Comparison of ENCODE assay signal across 13 cellular contexts in genomic region chr12:124524231-124524925, GRCh38. TPM values are rescaled to one million over a fixed set of nuclear protein-coding genes. Genes with fewer than 3 reads are reported as not detected.
A peak's percentile ranks its signal among the peaks of the same experiment; 100 is the strongest.
DNase-seq lines count a peak whose midpoint lies in the region; ATAC-seq, FAIRE-seq and TF ChIP-seq lines count a peak whose summit lies in the region.
"Had no signal": no experiment of that assay in that cellular context is flagged by ENCODE, and none has a peak within 500 bp of the region (broad histone marks: within the 10 kb centered on the region; RNA-seq: fewer than 3 reads in every experiment).

No MANE protein-coding gene starts in this region.

- H3K36me3 ChIP-seq in breast epithelium (no peaks in the 10 kb centered on the region), upper lobe of right lung (no peaks in the 10 kb centered on the region), small intestine (ENCODE audit: control insufficient read depth in 2 of 2, insufficient read depth in 2 of 2, low read length in 2 of 2) (peaks cover 0 to 1% of the 10 kb centered on the region in 2 donors)

- H3K27ac ChIP-seq in breast epithelium, result peak overlapping the region; percentile 88 to 97
- peak overlapping the region; percentile 36 for H3K27ac ChIP-seq in upper lobe of right lung
- no peak overlapping the region for H3K27ac ChIP-seq in small intestine (ENCODE audit: low read depth in 1 of 2, low read length in 1 of 2)

- no peak for FAIRE-seq in small intestine (lab: Jason Lieb, UNC)
- no peak for FAIRE-seq in D721Med (lab: Jason Lieb, UNC)
- FAIRE-seq: GM18507 had no signal

- no peaks in the 10 kb centered on the region for H3K27me3 Mint-ChIP-seq in activated T-cell treated with anti-CD3 and anti-CD28 coated beads, Interleukin-2, amount 50 U/mL, for 72 hours (ENCODE audit: low read depth)

- H3K36me3 Mint-ChIP-seq in activated T-cell treated with anti-CD3 and anti-CD28 coated beads, Interleukin-2, amount 50 U/mL, for 72 hours (ENCODE audit: insufficient read depth in 2 of 2), result no peaks in the 10 kb centered on the region

- no peak overlapping the region for H3K4me3 Mint-ChIP-seq in activated T-cell treated with anti-CD3 and anti-CD28 coated beads, Interleukin-2, amount 50 U/mL, for 72 hours

- TF ChIP-seq CTCF in breast epithelium (IDR thresholded peaks at IDR 0.05) (no peak), upper lobe of right lung (IDR thresholded peaks at IDR 0.05) (no peak), D721Med (IDR thresholded peaks at IDR 0.05; ENCODE audit: insufficient read depth, missing control alignments) (no peak)

- no peaks in the 10 kb centered on the region for H3K9me3 Mint-ChIP-seq in activated T-cell treated with anti-CD3 and anti-CD28 coated beads, Interleukin-2, amount 50 U/mL, for 72 hours

- DNase-seq in activated T-cell treated with anti-CD3 and anti-CD28 coated beads, Interleukin-2, amount 50 U/mL, for 72 hours, result no peak
- DNase-seq in activated T-cell treated with anti-CD3 and anti-CD28 coated beads, Interleukin-2, amount 50 U/mL, for 48 hours, result no peak
- DNase-seq in breast epithelium (ENCODE audit: low spot score in 2 of 2), result no peak
- DNase-seq in left colon, result no peak
- DNase-seq in upper lobe of right lung, result no peak
- DNase-seq in small intestine, result no peak
- DNase-seq in activated naive CD4-positive, alpha-beta T cell treated with Interleukin-2 at 50 U/mL for 16 hours, result no peak
- no peak for DNase-seq in D721Med (ENCODE audit: insufficient read length, low spot score)
- DNase-seq: activated CD4-positive, alpha-beta T cell treated with anti-CD3 and anti-CD28 coated beads, Interleukin-2, amount 50 U/mL, for 48 hours; AML-193; KBM-7; OCI-M1 had no signal

- intact Hi-C loops in breast epithelium (cut with DNase I; ENCODE audit: low total_unique reads) (no loop called here), left colon (cut with DNase I, micrococcal nuclease) (no loop called here), upper lobe of right lung (cut with DNase I) (no loop called here)

- no peak for ATAC-seq in activated T-cell treated with anti-CD3 and anti-CD28 coated beads, Interleukin-2, amount 50 U/mL, for 72 hours (replicated peaks in 1 of 2)
- peak; percentile 58 for ATAC-seq in left colon
- peak; percentile 60 for ATAC-seq in upper lobe of right lung

- H3K27me3 ChIP-seq in breast epithelium (no peaks in the 10 kb centered on the region), upper lobe of right lung (no peaks in the 10 kb centered on the region), small intestine (ENCODE audit: control insufficient read depth in 2 of 2, insufficient read depth in 2 of 2, low read length in 2 of 2) (no peaks in the 10 kb centered on the region)

- H3K4me1 ChIP-seq in breast epithelium (peaks cover 18 to 23% of the 10 kb centered on the region in 2 donors), upper lobe of right lung (peaks cover 25% of the 10 kb centered on the region), small intestine (ENCODE audit: control insufficient read depth in 2 of 2, insufficient read depth in 1 of 2, low read depth in 1 of 2, low read length in 1 of 2) (peaks cover 4 to 6% of the 10 kb centered on the region in 2 donors)

- H3K9me3 ChIP-seq in breast epithelium, result no peaks in the 10 kb centered on the region
- no peaks in the 10 kb centered on the region for H3K9me3 ChIP-seq in upper lobe of right lung
- H3K9me3 ChIP-seq in small intestine (ENCODE audit: control insufficient read depth, low read depth), result no peaks in the 10 kb centered on the region

- WGBS in small intestine, 3 donors, result 63 to 86% (median 70%) methylated on average over 11 to 13 of the region's 13 CpGs

- no peak for TF ChIP-seq POLR2A in breast epithelium (IDR thresholded peaks at IDR 0.05)

- H3K4me1 Mint-ChIP-seq in activated T-cell treated with anti-CD3 and anti-CD28 coated beads, Interleukin-2, amount 50 U/mL, for 72 hours (ENCODE audit: low read depth), result peaks cover 60% of the 10 kb centered on the region

- peak overlapping the region; percentile 58 for H3K27ac Mint-ChIP-seq in activated T-cell treated with anti-CD3 and anti-CD28 coated beads, Interleukin-2, amount 50 U/mL, for 72 hours

- no peak overlapping the region for H3K4me3 ChIP-seq in breast epithelium
- H3K4me3 ChIP-seq in upper lobe of right lung, result no peak overlapping the region
- no peak overlapping the region for H3K4me3 ChIP-seq in small intestine (ENCODE audit: low read depth in 1 of 2, low read length in 2 of 2)

RNA-seq across cellular contexts. Expression of gene NCOR2, which starts 43.0 kb away (rescaled TPM):
- 100 to 1,000 TPM; 125 to 142 TPM for total RNA-seq in activated T-cell treated with anti-CD3 and anti-CD28 coated beads, Interleukin-2, amount 50 U/mL, for 72 hours
- total RNA-seq in breast epithelium (10 to 100 TPM; 58.4 to 83.9 (median 71.7) TPM), left colon (100 to 1,000 TPM; 134 to 153 TPM), upper lobe of right lung (336 TPM)
- 10 to 100 TPM; 26.2 to 50.4 (median 30.0) TPM for polyA plus RNA-seq in small intestine

Comparison
In these comparisons a context has a peak if more than half of its experiments do, and no peak if none do; other contexts are left out.
1. ATAC-seq: peak in left colon (single experiment) and upper lobe of right lung (single experiment); none in activated T-cell treated with anti-CD3 and anti-CD28 coated beads, Interleukin-2, amount 50 U/mL, for 72 hours (0 of 2).
2. H3K27ac ChIP-seq: peak in breast epithelium (2 of 2) and upper lobe of right lung (single experiment); none in small intestine (0 of 2).